1 cellular context compared by ENCODE assay signal in genomic region chr6:128251445-128251844, GRCh38.
TF ChIP-seq lines count a peak whose summit lies in the region.

No MANE protein-coding gene starts in this region.

TF ChIP-seq in GM23338, 12 proteins besides CTCF, POLR2A, EP300 and RAD21 (continued from another document):
- no peak for TF ChIP-seq ZNF462 (CRISPR knock-in tag; IDR thresholded peaks at IDR 0.05)
- no peak for TF ChIP-seq NANOG (IDR thresholded peaks at IDR 0.05; ENCODE audit: borderline replicate concordance)
- no peak for TF ChIP-seq EZH2 (IDR thresholded peaks at IDR 0.05; ENCODE audit: low read depth, unreplicated experiment)
